39 cellular contexts compared by ENCODE assay signal in genomic region chr11:1106387-1106786, GRCh38. TPM values are rescaled to one million over a fixed set of nuclear protein-coding genes. Genes with fewer than 3 reads are reported as not detected.
"Had no signal": no experiment of that assay in that cellular context is flagged by ENCODE, and none has a peak within 500 bp of the region (broad histone marks: within the 10 kb centered on the region; RNA-seq: fewer than 3 reads in every experiment).

No MANE protein-coding gene starts in this region.

- H3K9me3 ChIP-seq: MG63 had no signal

- H3K27ac ChIP-seq: KMS-11 had no signal

- H3K36me3 ChIP-seq: MG63 had no signal

- H3K9ac ChIP-seq: KMS-11 had no signal

- H3K4me2 ChIP-seq: KMS-11 had no signal

- H3K4me3 ChIP-seq: MG63 had no signal

- DNase-seq: Karpas-422, Kasumi-1, MG63, MM.1S, MV-4-11, NCI-H1048, NCI-H1092, NCI-H1092 treated with DMSO at 0.1 percent for 48 hours, NCI-H1105, NCI-H1105 treated with DMSO at 0.1 percent for 48 hours, NCI-H1417, NCI-H1417 treated with DMSO at 0.1 percent for 48 hours, NCI-H1436, NCI-H1436 treated with DMSO at 0.1 percent for 48 hours, NCI-H146, NCI-H1694, NCI-H1694 treated with DMSO at 0.1 percent for 48 hours, NCI-H187, NCI-H187 treated with DMSO at 0.1 percent for 48 hours, NCI-H1930, NCI-H2029, NCI-H2029 treated with DMSO at 0.1 percent for 48 hours, NCI-H2081, NCI-H2081 treated with DMSO at 0.1 percent for 48 hours, NCI-H2107, NCI-H2171, NCI-H2171 treated with DMSO at 0.1 percent for 48 hours, NCI-H2227 treated with DMSO at 0.1 percent for 48 hours, NCI-H226, NCI-H345, NCI-H446, NCI-H446 treated with DMSO at 0.1 percent for 48 hours, NCI-H510A, NCI-H510A treated with DMSO at 0.1 percent for 48 hours had no signal

- H3K27me3 ChIP-seq: MG63 had no signal

RNA-seq across cellular contexts. Expression of gene MUC2, which starts 31.7 kb away (rescaled TPM):
- total RNA-seq: LHCN-M2, M059J, NCI-H460 had no signal

RNA-seq across cellular contexts. Expression of gene MUC5AC, which starts 51.4 kb away (rescaled TPM):
- total RNA-seq: LHCN-M2, M059J, MCF 10A, NCI-H460 had no signal
